In genomic region chr15:38182900-38183299, GRCh38 we compare ENCODE assay signal across 29 cellular contexts.
"Had no signal": no experiment of that assay in that cellular context is flagged by ENCODE, and none has a peak within 500 bp of the region (broad histone marks: within the 10 kb centered on the region; RNA-seq: fewer than 3 reads in every experiment).

No MANE protein-coding gene starts in this region.

- DNase-seq: activated B cell treated with CpG ODN at 0.5 μM for 24 hours; activated CD4-positive, alpha-beta memory T cell treated with anti-CD3 and anti-CD28 coated beads for 36 hours; activated CD4-positive, alpha-beta T cell treated with anti-CD3 and anti-CD28 coated beads for 4 hours; activated CD4-positive, alpha-beta T cell treated with anti-CD3 and anti-CD28 coated beads, Interleukin-2, amount 50 U/mL, for 1 hour; activated CD4-positive, CD25-positive, alpha-beta regulatory T cell treated with anti-CD3 and anti-CD28 coated beads, Interleukin-2, amount 50 U/mL, for 72 hours; activated CD8-positive, alpha-beta memory T cell treated with anti-CD3 and anti-CD28 coated beads, Interleukin-2, amount 50 U/mL, for 4 hours; activated gamma-delta T cell treated with Interleukin-2 at 50 U/mL for 16 hours; activated naive CD4-positive, alpha-beta T cell treated with anti-CD3 and anti-CD28 coated beads, Interleukin-2, amount 10 ng/mL, durations not matched to agents 7 days and 5 days; activated naive CD8-positive, alpha-beta T cell treated with anti-CD3 and anti-CD28 coated beads, Interleukin-2, amount 50 U/mL, for 24 hours; activated T-cell treated with anti-CD3 and anti-CD28 coated beads for 4 hours; activated T-cell treated with anti-CD3 and anti-CD28 coated beads, Interleukin-2, amount 50 U/mL, for 4 hours; NCI-H1092 treated with DMSO at 0.1 percent for 48 hours; NCI-H1417; NCI-H1694; NCI-H1930; NCI-H2081 treated with DMSO at 0.1 percent for 48 hours; NCI-H226; NCI-H446 treated with DMSO at 0.1 percent for 48 hours; NCI-H524; NCI-H69; NK-92 treated with Interleukin-12 subunit alpha and Interleukin-12 subunit beta, amount 100 ng/mL, for 24 hours; PC-3; Peyer's patch; SIG-M5; T-cell; T-helper 17 cell had no signal

- H3K9me3 ChIP-seq: Peyer's patch had no signal

- H3K36me3 ChIP-seq: Peyer's patch had no signal

- H3K4me2 ChIP-seq: KMS-11 had no signal

- H3K27me3 ChIP-seq: Peyer's patch had no signal

- H3K4me1 ChIP-seq: Peyer's patch had no signal

- H3K4me3 ChIP-seq: Peyer's patch had no signal

- H3K27ac ChIP-seq: KMS-11, Peyer's patch, RWPE1, VCaP had no signal
